ENCODE assay signal across 1 cellular context in genomic region chr9:115494958-115495690, GRCh38.
TF ChIP-seq lines count a peak whose summit lies in the region.

No MANE protein-coding gene starts in this region.

TF ChIP-seq in SK-N-SH treated with all-trans-retinoic acid at 6 μM for 48 hours, 23 proteins besides CTCF, POLR2A, EP300 and RAD21 (continued from another document):
- TF ChIP-seq PATZ1 (CRISPR knock-in tag; IDR thresholded peaks at IDR 0.05; ENCODE audit: borderline replicate concordance) = no peak
- TF ChIP-seq CSDC2 (CRISPR knock-in tag; IDR thresholded peaks at IDR 0.05) = no peak
- TF ChIP-seq ZNF565 (CRISPR knock-in tag; conservative IDR thresholded peaks at IDR 0.05; ENCODE audit: low read depth) = no peak
- no peak for TF ChIP-seq CREB5 (CRISPR knock-in tag; IDR thresholded peaks at IDR 0.05; ENCODE audit: low read depth)
- peak; percentile 92 for TF ChIP-seq TCF4 (CRISPR knock-in tag; IDR thresholded peaks at IDR 0.05; ENCODE audit: borderline replicate concordance)
- TF ChIP-seq ZFP3 (CRISPR knock-in tag; IDR thresholded peaks at IDR 0.05) = no peak
- no peak for TF ChIP-seq ZC3H10 (CRISPR knock-in tag; IDR thresholded peaks at IDR 0.05)
- TF ChIP-seq ISL1 (CRISPR knock-in tag; IDR thresholded peaks at IDR 0.05) = no peak
- TF ChIP-seq TOX (CRISPR knock-in tag; IDR thresholded peaks at IDR 0.05; ENCODE audit: borderline replicate concordance) = no peak
- peak; percentile 57; the same call in 1 of the 2 replicates for TF ChIP-seq ESRRG (CRISPR knock-in tag; IDR thresholded peaks at IDR 0.05)
- no peak for TF ChIP-seq ZFP30 (CRISPR knock-in tag; IDR thresholded peaks at IDR 0.05)
- no peak for TF ChIP-seq ARNTL (CRISPR knock-in tag; IDR thresholded peaks at IDR 0.05; ENCODE audit: borderline replicate concordance, low read depth)
- no peak for TF ChIP-seq BACH2 (CRISPR knock-in tag; IDR thresholded peaks at IDR 0.05; ENCODE audit: borderline replicate concordance)
- TF ChIP-seq SNAI2 (CRISPR knock-in tag; IDR thresholded peaks at IDR 0.05) = no peak
- TF ChIP-seq TSHZ2 (CRISPR knock-in tag; IDR thresholded peaks at IDR 0.05) = peak; percentile 74; the same call in 1 of the 2 replicates
- no peak for TF ChIP-seq GLIS3 (CRISPR knock-in tag; IDR thresholded peaks at IDR 0.05)
- TF ChIP-seq CSRNP3 (CRISPR knock-in tag; IDR thresholded peaks at IDR 0.05) = no peak
- TF ChIP-seq ZNF8 (CRISPR knock-in tag; IDR thresholded peaks at IDR 0.05) = no peak
